In genomic region chr10:97640868-97641811, GRCh38 we compare ENCODE assay signal across 8 cellular contexts. TPM values are rescaled to one million over a fixed set of nuclear protein-coding genes. Genes with fewer than 3 reads are reported as not detected.
DNase-seq lines count a peak whose midpoint lies in the region; ATAC-seq lines count a peak whose summit lies in the region.

No MANE protein-coding gene starts in this region.

- H3K36me3 ChIP-seq in SJCRH30 = peaks cover 14% of the 10 kb centered on the region

- peaks cover 5% of the 10 kb centered on the region for H3K4me1 ChIP-seq in SJCRH30

- H3K27me3 Mint-ChIP-seq in central memory CD8-positive, alpha-beta T cell = no peaks in the 10 kb centered on the region

- no peak overlapping the region for H3K27ac ChIP-seq in SJCRH30

- no peaks in the 10 kb centered on the region for H3K27me3 ChIP-seq in SJCRH30

- H3K9me3 ChIP-seq in SJCRH30 (replicated peaks) = no peaks in the 10 kb centered on the region

- H3K9me3 Mint-ChIP-seq in central memory CD8-positive, alpha-beta T cell = no peaks in the 10 kb centered on the region

- peaks cover 23% of the 10 kb centered on the region for H3K4me1 Mint-ChIP-seq in central memory CD8-positive, alpha-beta T cell

- peaks cover 8% of the 10 kb centered on the region for H3K36me3 Mint-ChIP-seq in central memory CD8-positive, alpha-beta T cell (ENCODE audit: insufficient read depth)

- H3K4me3 Mint-ChIP-seq in central memory CD8-positive, alpha-beta T cell = peak overlapping the region; percentile 74

- peak overlapping the region; percentile 75 for H3K27ac Mint-ChIP-seq in central memory CD8-positive, alpha-beta T cell (ENCODE audit: low read depth)

- H3K4me3 ChIP-seq in SJCRH30 = peak overlapping the region; percentile 67

- DNase-seq in activated gamma-delta T cell treated with Interleukin-2 at 50 U/mL for 16 hours (peak; percentile 3), activated gamma-delta T cell (lab: John Stamatoyannopoulos, UW) (no peak), SJCRH30 (peak; percentile 44 to 45), kidney tubule cell (ENCODE audit: low spot score) (peak; percentile 28), HPDE6-E6E7 (ENCODE audit: extremely low spot score) (no peak)
- DNase-seq in central memory CD8-positive, alpha-beta T cell (ENCODE audit: low spot score in 2 of 2) = no peak
- DNase-seq in stimulated activated CD4-positive, alpha-beta T cell treated with anti-CD3 and anti-CD28 coated beads, Interleukin-2, amount 100 ng/mL, for 24 hours = peak; percentile 26 to 41

- peak; percentile 15 for ATAC-seq in HG03097 (IDR thresholded peaks at IDR 0.05; ENCODE audit: low FRiP score, unreplicated experiment)
- ATAC-seq in central memory CD8-positive, alpha-beta T cell (replicated peaks; ENCODE audit: extremely low read depth, poor library complexity, severe bottlenecking) = peak; percentile 5

RNA-seq across cellular contexts. Expression of gene PI4K2A, which starts 0.7 kb away (rescaled TPM):
- 19.4 and 20.1 TPM in 2 replicates for total RNA-seq in SJCRH30 (2014; rRNA removed; shearing (Covaris generic))

RNA-seq across cellular contexts. Expression of gene MORN4, which starts 7.8 kb away (rescaled TPM):
- total RNA-seq in SJCRH30 (2014; rRNA removed; shearing (Covaris generic)) = 1.9 and 2.9 TPM in 2 replicates

RNA-seq across cellular contexts. Expression of gene AVPI1, which starts 45.9 kb away (rescaled TPM):
- 11.2 and 14.4 TPM in 2 replicates for total RNA-seq in SJCRH30 (2014; rRNA removed; shearing (Covaris generic))

RNA-seq across cellular contexts. Expression of gene C10orf62, which starts 51.6 kb away (rescaled TPM):
- total RNA-seq in SJCRH30 (2014; rRNA removed; shearing (Covaris generic)) = 0.75 and 0.84 TPM in 2 replicates

RNA-seq across cellular contexts. Expression of gene HOGA1, which starts 57.0 kb away (rescaled TPM):
- 1.7 and 3.5 TPM in 2 replicates for total RNA-seq in SJCRH30 (2014; rRNA removed; shearing (Covaris generic))

Comparison
In these comparisons a context has a peak if more than half of its experiments do, and no peak if none do; other contexts are left out.
1. DNase-seq: peak in activated gamma-delta T cell treated with Interleukin-2 at 50 U/mL for 16 hours (single experiment), SJCRH30 (2 of 2), kidney tubule cell (single experiment) and stimulated activated CD4-positive, alpha-beta T cell treated with anti-CD3 and anti-CD28 coated beads, Interleukin-2, amount 100 ng/mL, for 24 hours (2 of 2); none in activated gamma-delta T cell (single experiment), central memory CD8-positive, alpha-beta T cell (0 of 2) and HPDE6-E6E7 (single experiment).